Comparison of ENCODE assay signal across 24 cellular contexts in genomic region chr20:25604611-25605010, GRCh38.
"Had no signal": no experiment of that assay in that cellular context is flagged by ENCODE, and none has a peak within 500 bp of the region (broad histone marks: within the 10 kb centered on the region; RNA-seq: fewer than 3 reads in every experiment).

No MANE protein-coding gene starts in this region.

- H3K36me3 ChIP-seq: stomach, suprapubic skin, thoracic aorta, thyroid gland, tibial artery, transverse colon, upper lobe of left lung, upper lobe of right lung, uterus, vagina had no signal

- H3K27ac ChIP-seq: stomach, suprapubic skin, testis, thoracic aorta, thyroid gland, tibial artery, tibial nerve, transverse colon, upper lobe of left lung, upper lobe of right lung, uterus, vagina had no signal

- H3K27me3 ChIP-seq: stomach, suprapubic skin, testis, thyroid gland, tibial artery, tibial nerve, transverse colon, upper lobe of left lung, upper lobe of right lung, uterus, vagina had no signal

- H3K4me1 ChIP-seq: stomach, suprapubic skin, testis, tibial artery, tibial nerve, transverse colon, upper lobe of left lung, upper lobe of right lung, uterus, vagina had no signal

- H3K9me3 ChIP-seq: stomach, suprapubic skin, testis, thoracic aorta, thyroid gland, tibial artery, tibial nerve, transverse colon, upper lobe of left lung, upper lobe of right lung, uterus, vagina had no signal

- H3K4me3 ChIP-seq: stomach, suprapubic skin, testis, thoracic aorta, thyroid gland, tibial artery, tibial nerve, transverse colon, upper lobe of left lung, upper lobe of right lung, uterus, vagina had no signal

- DNase-seq: stimulated activated CD4-positive, alpha-beta T cell treated with anti-CD3 and anti-CD28 coated beads, Interleukin-2, amount 100 ng/mL, for 48 hours; stimulated activated CD4-positive, alpha-beta T cell treated with anti-CD3 and anti-CD28 coated beads, Interleukin-4, amount 100 ng/mL, for 1 hour; stimulated activated CD4-positive, alpha-beta T cell treated with anti-CD3 and anti-CD28 coated beads, Interleukin-4, amount 100 ng/mL, for 24 hours; stimulated activated CD4-positive, alpha-beta T cell treated with anti-CD3 and anti-CD28 coated beads, Interleukin-4, amount 100 ng/mL, for 4 hours; stimulated activated CD8-positive, alpha-beta memory T cell treated with anti-CD3 and anti-CD28 coated beads, Interleukin-4, amount 100 ng/mL, for 48 hours; stimulated activated naive B cell treated with anti-CD40 and anti-IgM and Interleukin-4, amounts not matched to agents 10 μg/mL and 1 μg/mL and 100 μg/mL, for 72 hours; stimulated activated naive CD4-positive, alpha-beta T cell; stimulated activated naive CD4-positive, alpha-beta T cell treated with Interleukin-2 at 50 U/mL for 16 hours; stimulated activated naive CD8-positive, alpha-beta T cell treated with anti-CD3 and anti-CD28 coated beads, Interleukin-15, amount 100 ng/mL, for 72 hours; stimulated activated naive CD8-positive, alpha-beta T cell treated with anti-CD3 and anti-CD28 coated beads, Interleukin-15, Interleukin-2, amounts not matched to agents 100 U/mL and 50 U/mL, for 24 hours; stomach; substantia nigra; testis; thyroid gland; tibial artery; transverse colon; trophoblast cell; upper lobe of right lung; uterus had no signal
